25 cellular contexts compared by ENCODE assay signal in the genomic region with DNA sequence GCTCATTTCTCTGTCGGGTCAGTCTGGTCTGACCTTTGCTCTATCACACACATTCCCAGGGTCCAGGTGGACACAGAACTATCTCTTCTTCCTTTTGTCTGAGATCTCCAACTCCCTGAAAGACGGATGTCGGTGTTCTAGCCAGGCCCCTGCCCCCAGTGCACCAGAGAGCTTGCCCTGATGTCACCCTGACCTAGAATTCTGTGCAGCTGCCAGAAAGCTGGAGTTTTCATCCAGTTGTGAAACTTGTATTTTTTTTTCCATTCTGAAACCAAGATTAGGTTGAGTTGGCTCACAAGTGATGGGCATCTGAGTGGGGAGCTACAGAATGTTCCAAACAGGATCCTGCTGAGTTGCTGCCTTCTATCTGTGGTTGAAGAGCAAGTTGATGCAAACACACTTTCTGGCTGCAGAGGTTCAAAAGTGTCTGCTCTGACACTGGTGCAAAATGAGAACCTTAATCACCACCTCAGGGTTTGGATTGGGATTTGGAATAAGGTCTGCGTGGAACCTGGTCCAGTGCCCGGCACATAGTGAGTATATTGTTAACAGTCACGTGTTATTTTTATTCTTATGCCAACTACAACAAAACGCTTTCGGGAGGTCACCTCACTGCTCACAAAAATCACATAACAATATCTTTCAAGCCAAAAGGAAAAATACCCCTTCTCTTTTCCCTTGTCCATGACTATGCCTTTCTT.
"Had no signal": no experiment of that assay in that cellular context is flagged by ENCODE, and none has a peak within 500 bp of the region (broad histone marks: within the 10 kb centered on the region; RNA-seq: fewer than 3 reads in every experiment).

No MANE protein-coding gene starts in this region.

- H3K36me3 ChIP-seq: adrenal gland, breast epithelium, Peyer's patch had no signal

- H3K4me1 ChIP-seq: adrenal gland, breast epithelium, Peyer's patch had no signal

- H3K27me3 ChIP-seq: adrenal gland, breast epithelium, Peyer's patch had no signal

- DNase-seq: activated CD4-positive, alpha-beta T cell treated with anti-CD3 and anti-CD28 coated beads for 48 hours; activated CD4-positive, alpha-beta T cell treated with anti-CD3 and anti-CD28 coated beads, Interleukin-2, amount 50 U/mL, for 4 hours; activated CD4-positive, CD25-positive, alpha-beta regulatory T cell treated with anti-CD3 and anti-CD28 coated beads, Interleukin-2, amount 50 U/mL, for 72 hours; activated CD8-positive, alpha-beta memory T cell treated with anti-CD3 and anti-CD28 coated beads, Interleukin-2, amount 50 U/mL, for 48 hours; activated CD8-positive, alpha-beta T cell treated with anti-CD3 and anti-CD28 coated beads, Interleukin-2, amount 10 ng/mL, durations not matched to agents 7 days and 5 days; activated naive CD4-positive, alpha-beta T cell treated with anti-CD3 and anti-CD28 coated beads, Interleukin-2, amount 50 U/mL, for 16 hours; activated naive CD8-positive, alpha-beta T cell treated with anti-CD3 and anti-CD28 coated beads, Interleukin-2, amount 10 ng/mL, durations not matched to agents 7 days and 5 days; activated T-cell treated with anti-CD3 and anti-CD28 coated beads, Interleukin-2, amount 50 U/mL, for 1 hour; anterior cingulate cortex; Karpas-422; MM.1S; NCI-H1105; NCI-H1436; NCI-H1694 treated with DMSO at 0.1 percent for 48 hours; NCI-H2029 treated with DMSO at 0.1 percent for 48 hours; NCI-H510A treated with DMSO at 0.1 percent for 48 hours; NCI-H69; NK-92 treated with Interleukin-12 subunit alpha and Interleukin-12 subunit beta, amount 100 ng/mL, for 24 hours; OCI-M1; Peyer's patch; SHP77 treated with DMSO at 0.1 percent for 48 hours had no signal

- H3K4me3 ChIP-seq: adrenal gland, breast epithelium, Peyer's patch had no signal

- ATAC-seq: activated CD8-positive, alpha-beta T cell treated with anti-CD3 and anti-CD28 coated beads, Interleukin-2, amount 10 ng/mL, durations not matched to agents 7 days and 5 days; WTC11 had no signal

- H3K27ac ChIP-seq: adrenal gland, breast epithelium, Peyer's patch, RWPE1 had no signal

- H3K9me3 ChIP-seq: adrenal gland, breast epithelium, Peyer's patch had no signal
